21 cellular contexts compared by ENCODE assay signal in the genomic region with DNA sequence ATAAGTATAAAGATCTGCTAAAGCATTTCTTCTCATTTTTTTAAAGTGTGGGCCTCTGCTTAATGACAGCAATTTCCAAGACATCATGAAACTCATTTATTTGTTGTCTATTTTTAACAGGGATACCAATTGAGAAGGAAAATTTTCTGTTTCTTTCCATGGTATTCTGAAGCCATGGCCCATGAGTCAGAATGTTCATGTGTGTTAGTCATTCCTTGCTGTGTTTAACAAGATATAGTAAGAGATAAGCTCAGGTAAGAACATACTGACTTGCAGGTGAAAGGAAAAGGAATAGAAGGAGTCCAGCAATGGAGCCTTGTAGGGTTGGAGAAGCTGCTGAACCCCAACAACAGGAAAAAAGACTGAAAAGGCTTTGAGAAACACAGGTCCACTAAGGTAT. TPM values are rescaled to one million over a fixed set of nuclear protein-coding genes. Genes with fewer than 3 reads are reported as not detected.
DNase-seq lines count a peak whose midpoint lies in the region; ATAC-seq and TF ChIP-seq lines count a peak whose summit lies in the region.
"Had no signal": no experiment of that assay in that cellular context is flagged by ENCODE, and none has a peak within 500 bp of the region (broad histone marks: within the 10 kb centered on the region; RNA-seq: fewer than 3 reads in every experiment).

No MANE protein-coding gene starts in this region.

- no peaks in the 10 kb centered on the region for H3K27me3 ChIP-seq in SK-N-SH (ENCODE audit: insufficient read depth)
- H3K27me3 ChIP-seq in foreskin keratinocyte: no peaks in the 10 kb centered on the region
- H3K27me3 ChIP-seq in mesenchymal stem cell (ENCODE audit: control insufficient read depth in 1 of 2, insufficient read depth in 1 of 2, low read length in 2 of 2): no peaks in the 10 kb centered on the region
- H3K27me3 ChIP-seq: body of pancreas, gastrocnemius medialis, transverse colon had no signal

- no peaks in the 10 kb centered on the region for H3K9me2 ChIP-seq in SK-N-SH

- H2AK5ac ChIP-seq in mesenchymal stem cell (ENCODE audit: low read length, severe bottlenecking): no peak overlapping the region

- no peak overlapping the region for H3K4ac ChIP-seq in mesenchymal stem cell (ENCODE audit: low read depth in 1 of 2, low read length in 2 of 2)

- POLR2A ChIA-PET in SK-N-SH (lab: Yijun Ruan, JAX) (no interaction called here), RWPE1 (lab: Yijun Ruan, JAX; ENCODE audit: low non-redundant PET) (no interaction called here)

- H4K91ac ChIP-seq in mesenchymal stem cell (ENCODE audit: low read length): no peak overlapping the region

- no peak overlapping the region for H3K23ac ChIP-seq in mesenchymal stem cell (ENCODE audit: low read length in 2 of 2)

- H2AFZ ChIP-seq in SK-N-SH (ENCODE audit: low read depth) (no peak overlapping the region), mesenchymal stem cell (ENCODE audit: low read depth, low read length) (no peak overlapping the region)

- H3K36me3 ChIP-seq in SK-N-SH (replicated peaks in 1 of 2; ENCODE audit: control insufficient read depth in 1 of 2, insufficient read depth in 2 of 2, low read length in 1 of 2) (no peaks in the 10 kb centered on the region), mesenchymal stem cell (ENCODE audit: control insufficient read depth in 1 of 2, insufficient read depth in 2 of 2, low read depth in 1 of 2, low read length in 2 of 2) (no peaks in the 10 kb centered on the region)
- H3K36me3 ChIP-seq: gastrocnemius medialis, HAP-1, transverse colon had no signal

- no peak overlapping the region for H2BK120ac ChIP-seq in mesenchymal stem cell (ENCODE audit: low read depth, low read length)

- peaks cover 13% of the 10 kb centered on the region for H3F3A ChIP-seq in SK-N-SH (replicated peaks; ENCODE audit: insufficient read depth)

- H3K4me3 ChIP-seq in SK-N-SH (ENCODE audit: low read depth in 2 of 2, low read length in 1 of 2) (no peak overlapping the region), mesenchymal stem cell (ENCODE audit: insufficient read depth in 1 of 2, low read depth in 1 of 2, low read length in 2 of 2) (no peak overlapping the region)
- H3K4me3 ChIP-seq: body of pancreas, gastrocnemius medialis, HAP-1, transverse colon had no signal

- no peak overlapping the region for H3K18ac ChIP-seq in mesenchymal stem cell (ENCODE audit: low read depth in 1 of 2, low read length in 2 of 2)

- H4K8ac ChIP-seq in mesenchymal stem cell (ENCODE audit: low read length): no peak overlapping the region

- H2BK12ac ChIP-seq in mesenchymal stem cell (ENCODE audit: low read length in 2 of 2): no peak overlapping the region

- no peak for TF ChIP-seq EP300 in SK-N-SH (IDR thresholded peaks at IDR 0.05; ENCODE audit: borderline replicate concordance in 1 of 2, low read depth in 1 of 2, low read length in 1 of 2)

- H3K9me3 ChIP-seq in SK-N-SH (no peaks in the 10 kb centered on the region), mesenchymal stem cell (ENCODE audit: control insufficient read depth, low read length) (no peaks in the 10 kb centered on the region)
- H3K9me3 ChIP-seq: body of pancreas, gastrocnemius medialis, HAP-1, transverse colon had no signal

- H3K4me1 ChIP-seq in SK-N-SH (ENCODE audit: control insufficient read depth in 1 of 2, insufficient read depth in 2 of 2, low read depth in 1 of 2, low read length in 1 of 2) (peaks cover 0 to 8% of the 10 kb centered on the region in 2 experiments; a peak in 1 of 4 replicates), foreskin keratinocyte (peaks cover 28% of the 10 kb centered on the region), mesenchymal stem cell (ENCODE audit: control insufficient read depth, insufficient read depth, low read depth, low read length) (peaks cover 1% of the 10 kb centered on the region)
- H3K4me1 ChIP-seq: body of pancreas, gastrocnemius medialis, transverse colon had no signal

- H3K79me1 ChIP-seq in mesenchymal stem cell (replicated peaks; ENCODE audit: low read length, poor library complexity, severe bottlenecking): no peaks in the 10 kb centered on the region

- no peak overlapping the region for H2BK15ac ChIP-seq in mesenchymal stem cell (ENCODE audit: low read depth, poor library complexity, severe bottlenecking)

- no peak overlapping the region for H3K14ac ChIP-seq in mesenchymal stem cell (ENCODE audit: low read length in 2 of 2)

- no peaks in the 10 kb centered on the region for H3K79me2 ChIP-seq in SK-N-SH (ENCODE audit: insufficient read depth)

- CTCF ChIA-PET in SK-N-SH (lab: Yijun Ruan, JAX) (interaction anchor here (0.7 to 2.6 kb wide), 2 partner anchors 22 to 24 kb away, joined by 3 to 5 read pairs; no protein-coding TSS in a partner anchor), RWPE1 (lab: Yijun Ruan, JAX) (interaction anchor here (0.6 kb wide), 1 partner anchor 97 kb away, joined by 3 read pairs; no protein-coding TSS in a partner anchor)

- H3K27ac ChIP-seq in SK-N-SH (ENCODE audit: low read depth in 2 of 2, low read length in 1 of 2): no peak overlapping the region
- H3K27ac ChIP-seq in RWPE1: no peak overlapping the region
- peak overlapping the region; percentile 11 for H3K27ac ChIP-seq in foreskin keratinocyte
- no peak overlapping the region for H3K27ac ChIP-seq in mesenchymal stem cell (ENCODE audit: low read length, poor library complexity, severe bottlenecking)
- H3K27ac ChIP-seq: 22Rv1, body of pancreas, gastrocnemius medialis, transverse colon had no signal

- no peaks in the 10 kb centered on the region for H4K20me1 ChIP-seq in SK-N-SH (ENCODE audit: insufficient read depth)

- H3K9ac ChIP-seq in SK-N-SH (no peak overlapping the region), mesenchymal stem cell (ENCODE audit: low read length) (no peak overlapping the region)

- H3K4me2 ChIP-seq in SK-N-SH (no peak overlapping the region), mesenchymal stem cell (ENCODE audit: low read length, poor library complexity, severe bottlenecking) (no peak overlapping the region)

- no peak for TF ChIP-seq RAD21 in SK-N-SH (IDR thresholded peaks at IDR 0.05; ENCODE audit: low read length)

- H2BK5ac ChIP-seq in mesenchymal stem cell (ENCODE audit: low read depth, low read length, poor library complexity, severe bottlenecking): no peak overlapping the region

- TF ChIP-seq CTCF in SK-N-SH (IDR thresholded peaks at IDR 0.05) (no peak), RWPE1 (conservative IDR thresholded peaks at IDR 0.05; ENCODE audit: low read depth) (no peak), foreskin keratinocyte (conservative IDR thresholded peaks at IDR 0.05) (no peak)

- DNase-seq in SK-N-SH (no peak), RWPE1 (ENCODE audit: low spot score) (peak; percentile 76), foreskin keratinocyte (peak in 1 of 2 donors; percentile 84), Ammon's horn (ENCODE audit: low spot score) (no peak), mesenchymal stem cell (no peak), GM03348 (ENCODE audit: low spot score) (no peak)
- DNase-seq: activated CD4-positive, alpha-beta T cell treated with anti-CD3 and anti-CD28 coated beads for 36 hours; activated naive CD4-positive, alpha-beta T cell treated with anti-CD3 and anti-CD28 coated beads, Interleukin-2, amount 50 U/mL, for 16 hours; body of pancreas; DND-41; gastrocnemius medialis; left cardiac atrium; NCI-H446 treated with DMSO at 0.1 percent for 48 hours; occipital lobe; transverse colon had no signal

- no peak for ATAC-seq in SK-N-SH treated with all-trans-retinoic acid at 6 μM for 48 hours
- peak; percentile 76 for ATAC-seq in foreskin keratinocyte
- no peak for ATAC-seq in GM21423 (IDR thresholded peaks at IDR 0.05; ENCODE audit: unreplicated experiment)
- ATAC-seq: activated CD4-positive, alpha-beta T cell treated with anti-CD3 and anti-CD28 coated beads for 36 hours; body of pancreas; gastrocnemius medialis; left cardiac atrium; natural killer cell treated with Interleukin-12 subunit alpha and Interleukin-12 subunit beta and Interleukin-15 and Interleukin-18, amount 100 ng/mL, for 72 hours; stimulated activated memory B cell treated with anti-CD40 and anti-IgM and Interleukin-4, amounts not matched to agents 10 μg/mL and 1 μg/mL and 100 μg/mL, for 72 hours had no signal

TF ChIP-seq in SK-N-SH, 30 proteins besides CTCF, POLR2A, EP300 and RAD21:
- TF ChIP-seq SIN3A (IDR thresholded peaks at IDR 0.05; ENCODE audit: borderline replicate concordance, low read depth, low read length): no peak
- TF ChIP-seq FOSL2 (IDR thresholded peaks at IDR 0.05; ENCODE audit: borderline replicate concordance, low read depth): peak; percentile 12; the same call in 1 of the 2 replicates

TF ChIP-seq in SK-N-SH treated with all-trans-retinoic acid at 6 μM for 48 hours, 23 proteins besides CTCF, POLR2A, EP300 and RAD21:
- no peak for TF ChIP-seq RARB (CRISPR knock-in tag; IDR thresholded peaks at IDR 0.05)

RNA-seq across cellular contexts. Expression of gene ARID3B, which starts 17.0 kb away (rescaled TPM):
- polyA plus RNA-seq in SK-N-SH (2012; rRNA removed): 3.0 and 3.7 TPM in 2 replicates
- 1.1 and 1.5 TPM in 2 replicates for polyA plus RNA-seq in SK-N-SH (2012; cell fraction: cytosol; rRNA removed)
- polyA plus RNA-seq in SK-N-SH (2012; cell fraction: nucleus; rRNA removed): 15.7 and 17.1 TPM in 2 replicates
- 7.9 and 8.6 TPM in 2 replicates for total RNA-seq in foreskin keratinocyte
- 5.3 and 5.4 TPM in 2 replicates for polyA plus RNA-seq in foreskin keratinocyte
- polyA plus RNA-seq in mesenchymal stem cell (2013, experiment 1 of 2): 4.1 TPM
- 3.8 TPM for polyA plus RNA-seq in mesenchymal stem cell (2013, experiment 2 of 2)
